In genomic region chr14:86513056-86513455, GRCh38 we compare ENCODE assay signal across 19 cellular contexts.
"Had no signal": no experiment of that assay in that cellular context is flagged by ENCODE, and none has a peak within 500 bp of the region (broad histone marks: within the 10 kb centered on the region; RNA-seq: fewer than 3 reads in every experiment).

No MANE protein-coding gene starts in this region.

- H3K4me1 ChIP-seq: esophagus muscularis mucosa, foreskin keratinocyte, gastroesophageal sphincter, heart right ventricle, left lung, lower lobe of right lung had no signal

- H3K4me3 ChIP-seq: coronary artery, dorsolateral prefrontal cortex, esophagus muscularis mucosa, gastroesophageal sphincter, heart right ventricle, left lung, lower lobe of right lung, mucosa of descending colon had no signal

- H3K27me3 ChIP-seq: dorsolateral prefrontal cortex, esophagus muscularis mucosa, foreskin keratinocyte, gastroesophageal sphincter, heart right ventricle, left lung had no signal

- H3K27ac ChIP-seq: coronary artery, dorsolateral prefrontal cortex, esophagus muscularis mucosa, foreskin keratinocyte, gastroesophageal sphincter, heart right ventricle, left lung, lower lobe of right lung had no signal

- H3K36me3 ChIP-seq: esophagus muscularis mucosa, gastroesophageal sphincter, heart right ventricle, left lung, lower lobe of right lung had no signal

- DNase-seq: dermis blood vessel endothelial cell; dorsolateral prefrontal cortex; effector CD4-positive, alpha-beta T cell; effector memory CD4-positive, alpha-beta T cell; foreskin keratinocyte; glutamatergic neuron; head of caudate nucleus; heart right ventricle; hippocampal formation; left cardiac atrium; left lung; left ventricle myocardium superior; lower lobe of right lung; mesenchymal stem cell; mucosa of descending colon; naive B cell had no signal

- H3K9me3 ChIP-seq: esophagus muscularis mucosa, gastroesophageal sphincter, heart right ventricle, left lung, lower lobe of right lung, mucosa of descending colon had no signal
